In genomic region chr17:80860101-80860671, GRCh38 we compare ENCODE assay signal across 14 cellular contexts.
DNase-seq lines count a peak whose midpoint lies in the region; ATAC-seq lines count a peak whose summit lies in the region.
"Had no signal": no experiment of that assay in that cellular context is flagged by ENCODE, and none has a peak within 500 bp of the region (broad histone marks: within the 10 kb centered on the region; RNA-seq: fewer than 3 reads in every experiment).

No MANE protein-coding gene starts in this region.

- peak overlapping the region; percentile 45 for H3K9ac ChIP-seq in NT2/D1 (ENCODE audit: insufficient read length, low read depth)

- H3K4me3 Mint-ChIP-seq in activated CD4-positive, alpha-beta T cell treated with anti-CD3 and anti-CD28 coated beads, Interleukin-2, amount 10 ng/mL, durations not matched to agents 24 days and 14 days = no peak overlapping the region
- H3K4me3 Mint-ChIP-seq in dendritic cell treated with granulocyte-macrophage colony-stimulating factor and Interleukin-4, amounts not matched to agents 40 ng/mL and 50 ng/mL, for 4 days = no peak overlapping the region

- H3K36me3 ChIP-seq in NT2/D1 (ENCODE audit: insufficient read depth, insufficient read length, low read length) = peaks cover 43% of the 10 kb centered on the region

- peak overlapping the region; percentile 91 for H3K27ac Mint-ChIP-seq in activated CD4-positive, alpha-beta T cell treated with anti-CD3 and anti-CD28 coated beads, Interleukin-2, amount 10 ng/mL, durations not matched to agents 24 days and 14 days
- H3K27ac Mint-ChIP-seq in dendritic cell treated with granulocyte-macrophage colony-stimulating factor and Interleukin-4, amounts not matched to agents 40 ng/mL and 50 ng/mL, for 4 days = peak overlapping the region; percentile 63
- H3K27ac Mint-ChIP-seq: IgD-negative memory B cell had no signal

- H3K4me3 ChIP-seq in NT2/D1 (ENCODE audit: insufficient read length, low read depth) = no peak overlapping the region
- H3K4me3 ChIP-seq: A549, heart right ventricle had no signal

- peaks cover 6% of the 10 kb centered on the region; the same call in 1 of the 2 replicates for H3K9me3 ChIP-seq in NT2/D1 (ENCODE audit: insufficient read depth, low read length)
- H3K9me3 ChIP-seq: A549 had no signal

- no peak for DNase-seq in activated CD4-positive, alpha-beta T cell treated with anti-CD3 and anti-CD28 coated beads, Interleukin-2, amount 10 ng/mL, durations not matched to agents 24 days and 14 days
- no peak for DNase-seq in activated CD4-positive, alpha-beta T cell treated with anti-CD3 and anti-CD28 coated beads for 1 hour
- no peak for DNase-seq in NT2/D1 (ENCODE audit: low read depth, low spot score)
- peak; percentile 68 for DNase-seq in posterior vena cava (ENCODE audit: low spot score)
- DNase-seq in dermis blood vessel endothelial cell = no peak
- no peak for DNase-seq in globus pallidus (ENCODE audit: low spot score)
- DNase-seq: naive B cell; NCI-H1092 treated with DMSO at 0.1 percent for 48 hours; NK-92 treated with Interleukin-12 subunit alpha and Interleukin-12 subunit beta, amount 100 ng/mL, for 24 hours had no signal

- peaks cover 8% of the 10 kb centered on the region for H3K9me3 Mint-ChIP-seq in activated CD4-positive, alpha-beta T cell treated with anti-CD3 and anti-CD28 coated beads, Interleukin-2, amount 10 ng/mL, durations not matched to agents 24 days and 14 days
- no peaks in the 10 kb centered on the region for H3K9me3 Mint-ChIP-seq in dendritic cell treated with granulocyte-macrophage colony-stimulating factor and Interleukin-4, amounts not matched to agents 40 ng/mL and 50 ng/mL, for 4 days

- H3K4me1 Mint-ChIP-seq in activated CD4-positive, alpha-beta T cell treated with anti-CD3 and anti-CD28 coated beads, Interleukin-2, amount 10 ng/mL, durations not matched to agents 24 days and 14 days = peaks cover 78% of the 10 kb centered on the region
- H3K4me1 Mint-ChIP-seq in dendritic cell treated with granulocyte-macrophage colony-stimulating factor and Interleukin-4, amounts not matched to agents 40 ng/mL and 50 ng/mL, for 4 days (ENCODE audit: low read depth) = peaks cover 55% of the 10 kb centered on the region

- no peak for ATAC-seq in HG03280 (IDR thresholded peaks at IDR 0.05; ENCODE audit: unreplicated experiment)

- H3K36me3 Mint-ChIP-seq in activated CD4-positive, alpha-beta T cell treated with anti-CD3 and anti-CD28 coated beads, Interleukin-2, amount 10 ng/mL, durations not matched to agents 24 days and 14 days (ENCODE audit: low read depth) = peaks cover 80% of the 10 kb centered on the region
- H3K36me3 Mint-ChIP-seq in dendritic cell treated with granulocyte-macrophage colony-stimulating factor and Interleukin-4, amounts not matched to agents 40 ng/mL and 50 ng/mL, for 4 days (ENCODE audit: low read depth) = peaks cover 87% of the 10 kb centered on the region

- H3K27me3 ChIP-seq in NT2/D1 (ENCODE audit: insufficient read depth, insufficient read length) = no peaks in the 10 kb centered on the region
- H3K27me3 ChIP-seq: heart right ventricle had no signal

- peaks cover 19% of the 10 kb centered on the region for H3K4me1 ChIP-seq in NT2/D1 (ENCODE audit: insufficient read depth, insufficient read length)

- H3K27me3 Mint-ChIP-seq in activated CD4-positive, alpha-beta T cell treated with anti-CD3 and anti-CD28 coated beads, Interleukin-2, amount 10 ng/mL, durations not matched to agents 24 days and 14 days = no peaks in the 10 kb centered on the region
- H3K27me3 Mint-ChIP-seq in dendritic cell treated with granulocyte-macrophage colony-stimulating factor and Interleukin-4, amounts not matched to agents 40 ng/mL and 50 ng/mL, for 4 days = no peaks in the 10 kb centered on the region
- H3K27me3 Mint-ChIP-seq: IgD-negative memory B cell, naive B cell had no signal

- intact Hi-C loops in activated CD4-positive, alpha-beta T cell treated with anti-CD3 and anti-CD28 coated beads, Interleukin-2, amount 10 ng/mL, durations not matched to agents 24 days and 14 days (cut with micrococcal nuclease) = no loop called here
- intact Hi-C loops in dendritic cell treated with granulocyte-macrophage colony-stimulating factor and Interleukin-4, amounts not matched to agents 40 ng/mL and 50 ng/mL, for 4 days (cut with micrococcal nuclease) = no loop called here
- intact Hi-C loops in posterior vena cava (cut with DNase I) = loop anchor here in 1 of 2 donors (5.0 kb wide), 1 partner anchor 102 kb away; no protein-coding TSS in a partner anchor
